ENCODE assay signal across 22 cellular contexts in genomic region chr6:79045966-79046365, GRCh38. TPM values are rescaled to one million over a fixed set of nuclear protein-coding genes. Genes with fewer than 3 reads are reported as not detected.
DNase-seq lines count a peak whose midpoint lies in the region; ATAC-seq, FAIRE-seq and TF ChIP-seq lines count a peak whose summit lies in the region.
"Had no signal": no experiment of that assay in that cellular context is flagged by ENCODE, and none has a peak within 500 bp of the region (broad histone marks: within the 10 kb centered on the region; RNA-seq: fewer than 3 reads in every experiment).

No MANE protein-coding gene starts in this region.

- TF ChIP-seq POLR2A in HepG2 (IDR thresholded peaks at IDR 0.05; ENCODE audit: insufficient read depth in 1 of 2, low read depth in 2 of 2, low read length in 2 of 2): no peak

- H3K36me3 ChIP-seq in endodermal cell (ENCODE audit: control insufficient read depth, insufficient read depth, low read length) (peaks cover 67% of the 10 kb centered on the region), HepG2 (replicated peaks in 1 of 2; ENCODE audit: control insufficient read depth in 1 of 2, insufficient read depth in 2 of 2, low read length in 2 of 2) (peaks cover 2 to 20% of the 10 kb centered on the region in 2 experiments)

- TF ChIP-seq CTCF in endodermal cell (conservative IDR thresholded peaks at IDR 0.05) (no peak), HepG2 (CRISPR knock-in tag; IDR thresholded peaks at IDR 0.05) (no peak)

- peak overlapping the region; percentile 5 for H3K27ac Mint-ChIP-seq in activated CD4-positive, alpha-beta T cell treated with anti-CD3 and anti-CD28 coated beads, Interleukin-2, amount 10 ng/mL, durations not matched to agents 7 days and 5 days
- no peak overlapping the region for H3K27ac Mint-ChIP-seq in activated CD4-positive, alpha-beta T cell treated with anti-CD3 and anti-CD28 coated beads, Interleukin-2, amount 10 ng/mL, durations not matched to agents 24 days and 14 days
- peak overlapping the region; percentile 24 for H3K27ac Mint-ChIP-seq in T-helper 2 cell treated with Interferon-gamma antibody and Interleukin-4, amounts not matched to agents 5 μg/mL and 100 μg/mL, for 36 hours
- H3K27ac Mint-ChIP-seq in endodermal cell: no peak overlapping the region

- H3K9ac ChIP-seq in endodermal cell (ENCODE audit: extremely low read depth, low read length, poor library complexity, severe bottlenecking) (no peak overlapping the region), HepG2 (ENCODE audit: insufficient read depth, low read depth, low read length) (no peak overlapping the region)

- POLR2A ChIA-PET in activated CD4-positive, alpha-beta T cell treated with anti-CD3 and anti-CD28 coated beads, Interleukin-2, amount 10 ng/mL, durations not matched to agents 7 days and 5 days (lab: Charles Lee): no interaction called here
- POLR2A ChIA-PET in HepG2 (lab: Yijun Ruan, JAX): no interaction called here

- H4K20me1 ChIP-seq in HepG2 (ENCODE audit: insufficient read depth, low read length): no peaks in the 10 kb centered on the region

- CTCF ChIA-PET in activated CD4-positive, alpha-beta T cell treated with anti-CD3 and anti-CD28 coated beads, Interleukin-2, amount 10 ng/mL, durations not matched to agents 7 days and 5 days (lab: Charles Lee): no interaction called here
- CTCF ChIA-PET in HepG2 (lab: Yijun Ruan, JAX; ENCODE audit: low intra/inter-chr PET ratio, low total read pairs): no interaction called here

- DNase-seq in activated CD4-positive, alpha-beta T cell treated with anti-CD3 and anti-CD28 coated beads, Interleukin-2, amount 10 ng/mL, durations not matched to agents 7 days and 5 days: no peak
- no peak for DNase-seq in activated CD4-positive, alpha-beta T cell treated with anti-CD3 and anti-CD28 coated beads, Interleukin-2, amount 10 ng/mL, durations not matched to agents 24 days and 14 days
- DNase-seq in T-helper 2 cell treated with Interferon-gamma antibody and Interleukin-4, amounts not matched to agents 5 μg/mL and 100 μg/mL, for 36 hours (ENCODE audit: low spot score): no peak
- peak; percentile 51 for DNase-seq in endodermal cell
- DNase-seq in HepG2 (ENCODE audit: low spot score): no peak
- no peak for DNase-seq in NCI-H69 (lab: John Stamatoyannopoulos, UW)
- DNase-seq: BE2C, DMS 273 treated with DMSO at 0.1 percent for 48 hours, GF-D8, H7, MV-4-11, NCI-H1417, NCI-H2029, NCI-H2171, NCI-H446, OCI-M1 had no signal

- H3K27ac ChIP-seq in endodermal cell (ENCODE audit: low read depth, low read length): no peak overlapping the region
- no peak overlapping the region for H3K27ac ChIP-seq in HepG2 (ENCODE audit: extremely low read length, insufficient read depth, low read length)
- H3K27ac ChIP-seq: 22Rv1, HL-60, RWPE1 had no signal

- H3K27me3 Mint-ChIP-seq in activated CD4-positive, alpha-beta T cell treated with anti-CD3 and anti-CD28 coated beads, Interleukin-2, amount 10 ng/mL, durations not matched to agents 7 days and 5 days: no peaks in the 10 kb centered on the region
- no peaks in the 10 kb centered on the region for H3K27me3 Mint-ChIP-seq in activated CD4-positive, alpha-beta T cell treated with anti-CD3 and anti-CD28 coated beads, Interleukin-2, amount 10 ng/mL, durations not matched to agents 24 days and 14 days
- no peaks in the 10 kb centered on the region for H3K27me3 Mint-ChIP-seq in T-helper 2 cell treated with Interferon-gamma antibody and Interleukin-4, amounts not matched to agents 5 μg/mL and 100 μg/mL, for 36 hours (ENCODE audit: low read depth)
- no peaks in the 10 kb centered on the region for H3K27me3 Mint-ChIP-seq in endodermal cell (ENCODE audit: insufficient read depth)

- no peak overlapping the region for H3K4me3 Mint-ChIP-seq in activated CD4-positive, alpha-beta T cell treated with anti-CD3 and anti-CD28 coated beads, Interleukin-2, amount 10 ng/mL, durations not matched to agents 7 days and 5 days
- no peak overlapping the region for H3K4me3 Mint-ChIP-seq in activated CD4-positive, alpha-beta T cell treated with anti-CD3 and anti-CD28 coated beads, Interleukin-2, amount 10 ng/mL, durations not matched to agents 24 days and 14 days
- no peak overlapping the region for H3K4me3 Mint-ChIP-seq in T-helper 2 cell treated with Interferon-gamma antibody and Interleukin-4, amounts not matched to agents 5 μg/mL and 100 μg/mL, for 36 hours
- H3K4me3 Mint-ChIP-seq in endodermal cell: no peak overlapping the region

- H3K36me3 Mint-ChIP-seq in activated CD4-positive, alpha-beta T cell treated with anti-CD3 and anti-CD28 coated beads, Interleukin-2, amount 10 ng/mL, durations not matched to agents 7 days and 5 days (ENCODE audit: low read depth): peaks cover 45% of the 10 kb centered on the region
- peaks cover 35% of the 10 kb centered on the region for H3K36me3 Mint-ChIP-seq in activated CD4-positive, alpha-beta T cell treated with anti-CD3 and anti-CD28 coated beads, Interleukin-2, amount 10 ng/mL, durations not matched to agents 24 days and 14 days (ENCODE audit: low read depth)
- H3K36me3 Mint-ChIP-seq in T-helper 2 cell treated with Interferon-gamma antibody and Interleukin-4, amounts not matched to agents 5 μg/mL and 100 μg/mL, for 36 hours (ENCODE audit: low read depth): peaks cover 35% of the 10 kb centered on the region
- H3K36me3 Mint-ChIP-seq in endodermal cell (ENCODE audit: low read depth): peaks cover 36% of the 10 kb centered on the region

- no peak overlapping the region for H2AFZ ChIP-seq in HepG2 (ENCODE audit: low read length)

- BruUV-seq in HepG2 (replicated peaks; lab: Mats Ljungman, UMichigan): no TSS peak

- FAIRE-seq in HepG2 (lab: Jason Lieb, UNC): no peak
- FAIRE-seq: GM12891 had no signal

- TF ChIP-seq EP300 in HepG2 (IDR thresholded peaks at IDR 0.05; ENCODE audit: low read depth in 2 of 2, low read length in 2 of 2): no peak
- no peak for TF ChIP-seq EP300 in HepG2 (CRISPR knock-in tag; IDR thresholded peaks at IDR 0.05; ENCODE audit: borderline replicate concordance)

- H3K9me3 ChIP-seq in endodermal cell (ENCODE audit: control insufficient read depth, low read length): no peaks in the 10 kb centered on the region
- H3K9me3 ChIP-seq in HepG2 (ENCODE audit: low read length): no peaks in the 10 kb centered on the region
- H3K9me3 ChIP-seq: BE2C had no signal

- intact Hi-C loops in activated CD4-positive, alpha-beta T cell treated with anti-CD3 and anti-CD28 coated beads, Interleukin-2, amount 10 ng/mL, durations not matched to agents 24 days and 14 days (cut with micrococcal nuclease): no loop called here
- intact Hi-C loops in HepG2 (cut with micrococcal nuclease; ENCODE audit: unreplicated experiment): no loop called here

- H3K79me2 ChIP-seq in HepG2 (ENCODE audit: insufficient read depth, low read length): peaks cover 5% of the 10 kb centered on the region

- H3K4me2 ChIP-seq in HepG2 (ENCODE audit: low read depth, low read length): no peak overlapping the region

- 73 to 74% methylated on average over 2 of the region's 2 CpGs for WGBS in endodermal cell (ENCODE audit: insufficient coverage in 1 of 2, insufficient read length in 1 of 2), 2 experiments
- 93% methylated on average over 2 of the region's 2 CpGs for WGBS in HepG2 (ENCODE audit: low lambda C conversion rate)

- H3K27me3 ChIP-seq in endodermal cell (ENCODE audit: control insufficient read depth, insufficient read depth, low read length, poor library complexity, severe bottlenecking): no peaks in the 10 kb centered on the region
- no peaks in the 10 kb centered on the region for H3K27me3 ChIP-seq in HepG2 (ENCODE audit: control insufficient read depth in 1 of 2, insufficient read depth in 2 of 2, low read length in 2 of 2)
- H3K27me3 ChIP-seq: BE2C had no signal

- no peak for TF ChIP-seq RAD21 in HepG2 (CRISPR knock-in tag; IDR thresholded peaks at IDR 0.05)

- in situ Hi-C loops in HepG2 (cut with HindIII; ENCODE audit: extremely low pct_ligation_motif_present, low pct_unique_long_range_greater_than_20kb): no loop called here

- H3K4me3 ChIP-seq in endodermal cell (ENCODE audit: low read length) (no peak overlapping the region), HepG2 (replicated peaks in 1 of 3; ENCODE audit: insufficient read depth in 1 of 3, low read depth in 2 of 3, low read length in 3 of 3) (no peak overlapping the region)

- H3K4me1 ChIP-seq in endodermal cell (ENCODE audit: control insufficient read depth, insufficient read depth, low read length) (no peaks in the 10 kb centered on the region), HepG2 (ENCODE audit: insufficient read depth, low read length) (no peaks in the 10 kb centered on the region)
- H3K4me1 ChIP-seq: BE2C had no signal

- ATAC-seq in GM21717 (IDR thresholded peaks at IDR 0.05; ENCODE audit: unreplicated experiment) (no peak), HG02798 (IDR thresholded peaks at IDR 0.05; ENCODE audit: poor library complexity, unreplicated experiment) (no peak), HepG2 (no peak)

- H3K4me1 Mint-ChIP-seq in activated CD4-positive, alpha-beta T cell treated with anti-CD3 and anti-CD28 coated beads, Interleukin-2, amount 10 ng/mL, durations not matched to agents 7 days and 5 days: peaks cover 23% of the 10 kb centered on the region
- H3K4me1 Mint-ChIP-seq in activated CD4-positive, alpha-beta T cell treated with anti-CD3 and anti-CD28 coated beads, Interleukin-2, amount 10 ng/mL, durations not matched to agents 24 days and 14 days: peaks cover 12% of the 10 kb centered on the region
- peaks cover 24% of the 10 kb centered on the region for H3K4me1 Mint-ChIP-seq in T-helper 2 cell treated with Interferon-gamma antibody and Interleukin-4, amounts not matched to agents 5 μg/mL and 100 μg/mL, for 36 hours (ENCODE audit: low read depth)
- peaks cover 8% of the 10 kb centered on the region for H3K4me1 Mint-ChIP-seq in endodermal cell

- no peaks in the 10 kb centered on the region for H3K9me3 Mint-ChIP-seq in activated CD4-positive, alpha-beta T cell treated with anti-CD3 and anti-CD28 coated beads, Interleukin-2, amount 10 ng/mL, durations not matched to agents 7 days and 5 days
- H3K9me3 Mint-ChIP-seq in activated CD4-positive, alpha-beta T cell treated with anti-CD3 and anti-CD28 coated beads, Interleukin-2, amount 10 ng/mL, durations not matched to agents 24 days and 14 days: no peaks in the 10 kb centered on the region
- H3K9me3 Mint-ChIP-seq in T-helper 2 cell treated with Interferon-gamma antibody and Interleukin-4, amounts not matched to agents 5 μg/mL and 100 μg/mL, for 36 hours: no peaks in the 10 kb centered on the region
- no peaks in the 10 kb centered on the region for H3K9me3 Mint-ChIP-seq in endodermal cell

RNA-seq across cellular contexts. Expression of gene PHIP, which starts 32.1 kb away (rescaled TPM):
- 10 to 100 TPM; 31.6 to 33.9 TPM for total RNA-seq in activated CD4-positive, alpha-beta T cell treated with anti-CD3 and anti-CD28 coated beads, Interleukin-2, amount 10 ng/mL, durations not matched to agents 7 days and 5 days
- total RNA-seq in activated CD4-positive, alpha-beta T cell treated with anti-CD3 and anti-CD28 coated beads, Interleukin-2, amount 10 ng/mL, durations not matched to agents 24 days and 14 days: 33.9 and 34.1 TPM in 2 replicates
- total RNA-seq in endodermal cell: 10 to 100 TPM; 49.8 to 59.7 TPM
- polyA plus RNA-seq in endodermal cell (2013, experiment 1 of 2): 38.1 TPM
- 38.4 TPM for polyA plus RNA-seq in endodermal cell (2013, experiment 2 of 2)
- 23.5 and 36.0 TPM in 2 replicates for total RNA-seq in HepG2 (2016; rRNA removed; fragmentation: Illumina TruSeq; extraction: Trizol)
- total RNA-seq in HepG2 (2016; cell fraction: cytosol; rRNA removed; fragmentation: Illumina TruSeq; extraction: Trizol; ENCODE audit: low read depth): 5.8 and 5.9 TPM in 2 replicates
- total RNA-seq in HepG2 (2016; cell fraction: insoluble cytoplasmic fraction; rRNA removed; fragmentation: Illumina TruSeq; extraction: Trizol): 22.7 and 33.7 TPM in 2 replicates
- 6.2 and 7.7 TPM in 2 replicates for total RNA-seq in HepG2 (2016; cell fraction: membrane; rRNA removed; fragmentation: Illumina TruSeq; extraction: Trizol)
- total RNA-seq in HepG2 (2016; cell fraction: nucleus; rRNA removed; fragmentation: Illumina TruSeq; extraction: Trizol): 60.3 and 61.0 TPM in 2 replicates
- 5.3 and 6.5 TPM in 2 replicates for polyA plus RNA-seq in HepG2 (2011; rRNA removed)
- polyA plus RNA-seq in HepG2 (2011; cell fraction: cytosol; rRNA removed): 1.9 and 2.7 TPM in 2 replicates
- polyA plus RNA-seq in HepG2 (2011; cell fraction: nucleus; rRNA removed): 11.2 and 12.3 TPM in 2 replicates
- 11.8 and 14.6 TPM in 2 replicates for polyA plus RNA-seq in HepG2 (2012)
- polyA plus RNA-seq in HepG2 (2016; cell fraction: cytosol; fragmentation: Illumina TruSeq; extraction: Trizol; ENCODE audit: low read depth): 0.29 and 0.36 TPM in 2 replicates
- 14.4 and 15.1 TPM in 2 replicates for polyA plus RNA-seq in HepG2 (2016; cell fraction: insoluble cytoplasmic fraction; fragmentation: Illumina TruSeq; extraction: Trizol; ENCODE audit: low read depth)
- 0.94 and 1.2 TPM in 2 replicates for polyA plus RNA-seq in HepG2 (2016; cell fraction: membrane; fragmentation: Illumina TruSeq; extraction: Trizol; ENCODE audit: low read depth)
- 48.0 and 52.8 TPM in 2 replicates for polyA plus RNA-seq in HepG2 (2016; cell fraction: nucleus; fragmentation: Illumina TruSeq; extraction: Trizol; ENCODE audit: insufficient read depth, low read depth)
- 10.0 and 19.3 TPM in 2 replicates for polyA minus RNA-seq in HepG2 (2011; rRNA and poly(A)+ RNA removed; ENCODE audit: low replicate concordance)
- 15.4 and 16.9 TPM in 2 replicates for polyA minus RNA-seq in HepG2 (2011; cell fraction: cytosol; rRNA and poly(A)+ RNA removed)
- 103 and 105 TPM in 2 replicates for polyA minus RNA-seq in HepG2 (2011; cell fraction: nucleus; rRNA and poly(A)+ RNA removed)

Comparison
In these comparisons a context has a peak if more than half of its experiments do, and no peak if none do; other contexts are left out.
1. H3K27ac Mint-ChIP-seq: peak in activated CD4-positive, alpha-beta T cell treated with anti-CD3 and anti-CD28 coated beads, Interleukin-2, amount 10 ng/mL, durations not matched to agents 7 days and 5 days (single experiment) and T-helper 2 cell treated with Interferon-gamma antibody and Interleukin-4, amounts not matched to agents 5 μg/mL and 100 μg/mL, for 36 hours (single experiment); none in activated CD4-positive, alpha-beta T cell treated with anti-CD3 and anti-CD28 coated beads, Interleukin-2, amount 10 ng/mL, durations not matched to agents 24 days and 14 days (single experiment) and endodermal cell (single experiment).